12 cellular contexts compared by ENCODE assay signal in genomic region chr2:85131116-85131515, GRCh38. TPM values are rescaled to one million over a fixed set of nuclear protein-coding genes. Genes with fewer than 3 reads are reported as not detected.
DNase-seq lines count a peak whose midpoint lies in the region; ATAC-seq lines count a peak whose summit lies in the region.
"Had no signal": no experiment of that assay in that cellular context is flagged by ENCODE, and none has a peak within 500 bp of the region (broad histone marks: within the 10 kb centered on the region; RNA-seq: fewer than 3 reads in every experiment).

No MANE protein-coding gene starts in this region.

- no peak overlapping the region for H3K4me3 ChIP-seq in right cardiac atrium (ENCODE audit: low read length)
- H3K4me3 ChIP-seq: SK-N-MC had no signal

- no peaks in the 10 kb centered on the region for H3K9me3 Mint-ChIP-seq in activated CD8-positive, alpha-beta memory T cell treated with anti-CD3 and anti-CD28 coated beads, Interleukin-2, amount 10 ng/mL, durations not matched to agents 7 days and 5 days (ENCODE audit: low read depth)

- peaks cover 4% of the 10 kb centered on the region for H3K4me1 ChIP-seq in right cardiac atrium (ENCODE audit: control insufficient read depth, insufficient read depth, low read length)

- H3K9me3 ChIP-seq in right cardiac atrium (ENCODE audit: control insufficient read depth, low read length) = no peaks in the 10 kb centered on the region

- ATAC-seq in right cardiac atrium (no peak), HG02973 (IDR thresholded peaks at IDR 0.05; ENCODE audit: unreplicated experiment) (no peak)
- ATAC-seq in activated CD8-positive, alpha-beta memory T cell treated with anti-CD3 and anti-CD28 coated beads, Interleukin-2, amount 10 ng/mL, durations not matched to agents 7 days and 5 days = no peak

- H3K27me3 ChIP-seq in right cardiac atrium (ENCODE audit: control insufficient read depth, insufficient read depth) = no peaks in the 10 kb centered on the region

- no peak overlapping the region for H3K4me3 Mint-ChIP-seq in activated CD8-positive, alpha-beta memory T cell treated with anti-CD3 and anti-CD28 coated beads, Interleukin-2, amount 10 ng/mL, durations not matched to agents 7 days and 5 days

- CTCF ChIA-PET in activated CD8-positive, alpha-beta memory T cell treated with anti-CD3 and anti-CD28 coated beads, Interleukin-2, amount 10 ng/mL, durations not matched to agents 7 days and 5 days (lab: Charles Lee) = interaction anchor here (0.6 to 1.3 kb wide), 3 partner anchors 62 to 169 kb away, joined by 3 to 5 read pairs (median 3); no protein-coding TSS in a partner anchor

- H3K27ac ChIP-seq in right cardiac atrium (ENCODE audit: low read length) = no peak overlapping the region
- H3K27ac ChIP-seq: SK-N-MC had no signal

- 34% methylated on average over 7 of the region's 7 CpGs for WGBS in right cardiac atrium

- H3K27ac Mint-ChIP-seq in activated CD8-positive, alpha-beta memory T cell treated with anti-CD3 and anti-CD28 coated beads, Interleukin-2, amount 10 ng/mL, durations not matched to agents 7 days and 5 days = no peak overlapping the region

- intact Hi-C loops in right cardiac atrium (cut with DNase I) = loop anchor here (5.0 kb wide), 3 partner anchors 111 to 156 kb away; no protein-coding TSS in a partner anchor
- intact Hi-C loops in posterior vena cava (cut with DNase I) = loop anchor here (5.0 to 10.0 kb wide), 2 partner anchors 144 to 156 kb away; no protein-coding TSS in a partner anchor

- H3K27me3 Mint-ChIP-seq in activated CD8-positive, alpha-beta memory T cell treated with anti-CD3 and anti-CD28 coated beads, Interleukin-2, amount 10 ng/mL, durations not matched to agents 7 days and 5 days = peaks cover 61% of the 10 kb centered on the region

- peaks cover 8% of the 10 kb centered on the region for H3K4me1 Mint-ChIP-seq in activated CD8-positive, alpha-beta memory T cell treated with anti-CD3 and anti-CD28 coated beads, Interleukin-2, amount 10 ng/mL, durations not matched to agents 7 days and 5 days

- peak; percentile 9 for DNase-seq in stimulated activated CD4-positive, alpha-beta T cell treated with anti-CD3 and anti-CD28 coated beads, Interleukin-15, amount 100 ng/mL, for 24 hours
- DNase-seq in stimulated activated CD4-positive, alpha-beta T cell treated with anti-CD3 and anti-CD28 coated beads, Interleukin-4, amount 100 ng/mL, for 4 hours = no peak
- DNase-seq in SK-N-DZ (ENCODE audit: low spot score) = peak; percentile 45
- peak in 2 of 3 donors; percentile 33 to 34 for DNase-seq in right cardiac atrium
- DNase-seq in SKM-1 treated with dmso at 0.1 percent for 144 hours (lab: John Stamatoyannopoulos, UW; ENCODE audit: unreplicated experiment) = no peak
- no peak for DNase-seq in posterior vena cava (ENCODE audit: low spot score)
- no peak for DNase-seq in activated CD8-positive, alpha-beta memory T cell treated with anti-CD3 and anti-CD28 coated beads, Interleukin-2, amount 10 ng/mL, durations not matched to agents 7 days and 5 days
- DNase-seq: amniotic stem cell, DMS79, nucleus accumbens had no signal

- no peaks in the 10 kb centered on the region for H3K36me3 Mint-ChIP-seq in activated CD8-positive, alpha-beta memory T cell treated with anti-CD3 and anti-CD28 coated beads, Interleukin-2, amount 10 ng/mL, durations not matched to agents 7 days and 5 days

RNA-seq across cellular contexts. Expression of gene TCF7L1, which starts 2.1 kb away (rescaled TPM):
- 0.27 TPM in 1 of 2 replicates, not detected in the other for polyA plus RNA-seq in SK-N-DZ (2014; cell fraction: cytosol; rRNA removed)
- polyA plus RNA-seq in SK-N-DZ (2014; cell fraction: nucleus; rRNA removed) = 0.40 TPM in 1 of 2 replicates, not detected in the other
- total RNA-seq in right cardiac atrium = 10 to 100 TPM; 12.0 to 13.8 (median 12.7) TPM
- 13.0 TPM for polyA plus RNA-seq in right cardiac atrium
- total RNA-seq in posterior vena cava = 10 to 100 TPM; 23.1 to 25.9 TPM
- not detected for total RNA-seq in activated CD8-positive, alpha-beta memory T cell treated with anti-CD3 and anti-CD28 coated beads, Interleukin-2, amount 10 ng/mL, durations not matched to agents 7 days and 5 days

Comparison
In these comparisons a context has a peak if more than half of its experiments do, and no peak if none do; other contexts are left out.
1. DNase-seq: peak in stimulated activated CD4-positive, alpha-beta T cell treated with anti-CD3 and anti-CD28 coated beads, Interleukin-15, amount 100 ng/mL, for 24 hours (single experiment), SK-N-DZ (single experiment) and right cardiac atrium (2 of 3); none in stimulated activated CD4-positive, alpha-beta T cell treated with anti-CD3 and anti-CD28 coated beads, Interleukin-4, amount 100 ng/mL, for 4 hours (0 of 2), SKM-1 treated with dmso at 0.1 percent for 144 hours (single experiment), posterior vena cava (single experiment) and activated CD8-positive, alpha-beta memory T cell treated with anti-CD3 and anti-CD28 coated beads, Interleukin-2, amount 10 ng/mL, durations not matched to agents 7 days and 5 days (single experiment).
2. RNA of gene TCF7L1, which starts 2.1 kb away (total RNA-seq): 23.1 to 25.9 TPM in posterior vena cava and 12.0 to 13.8 TPM in right cardiac atrium; not detected in activated CD8-positive, alpha-beta memory T cell treated with anti-CD3 and anti-CD28 coated beads, Interleukin-2, amount 10 ng/mL, durations not matched to agents 7 days and 5 days; every median in the first group is over 10 times any median in the second.